In the genomic region with DNA sequence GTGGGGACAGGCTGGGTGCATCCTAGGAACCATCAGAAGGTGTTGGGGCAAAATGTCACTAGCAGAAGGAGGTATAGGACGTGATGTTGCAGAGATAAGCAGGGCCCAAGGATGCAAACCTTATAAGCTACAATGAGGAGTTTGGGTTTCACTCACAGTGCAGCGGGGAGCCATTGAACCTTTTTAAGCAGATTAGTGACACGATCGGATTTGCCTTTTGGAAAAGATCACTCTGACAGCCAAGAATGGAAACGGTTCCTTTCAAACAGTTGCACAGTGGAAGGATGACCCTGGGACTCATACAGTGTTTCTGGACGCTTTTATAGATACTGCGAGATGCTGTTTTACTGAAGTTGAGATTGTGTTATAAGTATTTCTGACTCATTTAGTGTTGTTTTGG, we compare ENCODE assay signal across 13 cellular contexts.
A peak's percentile ranks its signal among the peaks of the same experiment; 100 is the strongest.
DNase-seq lines count a peak whose midpoint lies in the region; ATAC-seq and TF ChIP-seq lines count a peak whose summit lies in the region.
"Had no signal": no experiment of that assay in that cellular context is flagged by ENCODE, and none has a peak within 500 bp of the region (broad histone marks: within the 10 kb centered on the region; RNA-seq: fewer than 3 reads in every experiment).

No MANE protein-coding gene starts in this region.

- H3K27ac ChIP-seq in WERI-Rb-1 = no peak overlapping the region
- H3K27ac ChIP-seq: C4-2B had no signal

- H3K4me3 Mint-ChIP-seq in activated T-cell treated with anti-CD3 and anti-CD28 coated beads, Interleukin-2, amount 50 U/mL, for 72 hours = no peak overlapping the region
- no peak overlapping the region for H3K4me3 Mint-ChIP-seq in activated T-cell treated with anti-CD3 and anti-CD28 coated beads, Interleukin-2, amount 50 U/mL, for 24 hours
- H3K4me3 Mint-ChIP-seq in memory B cell = no peak overlapping the region
- H3K4me3 Mint-ChIP-seq in stimulated activated naive B cell treated with anti-CD40 and anti-IgM and Interleukin-4, amounts not matched to agents 10 μg/mL and 1 μg/mL and 100 μg/mL, for 72 hours = no peak overlapping the region
- H3K4me3 Mint-ChIP-seq: CD4-positive, alpha-beta memory T cell had no signal

- H3K9me3 ChIP-seq in WERI-Rb-1 (ENCODE audit: severe bottlenecking) = no peaks in the 10 kb centered on the region
- H3K9me3 ChIP-seq: BE2C had no signal

- no peak for DNase-seq in activated T-cell treated with anti-CD3 and anti-CD28 coated beads, Interleukin-2, amount 50 U/mL, for 72 hours
- no peak for DNase-seq in activated T-cell treated with anti-CD3 and anti-CD28 coated beads, Interleukin-2, amount 50 U/mL, for 24 hours
- DNase-seq in WERI-Rb-1 = peak; percentile 58
- no peak for DNase-seq in memory B cell (ENCODE audit: low spot score in 2 of 2)
- no peak for DNase-seq in stimulated activated naive B cell treated with anti-CD40 and anti-IgM and Interleukin-4, amounts not matched to agents 10 μg/mL and 1 μg/mL and 100 μg/mL, for 72 hours
- DNase-seq in COR-L47 (lab: John Stamatoyannopoulos, UW) = no peak
- DNase-seq in putamen (ENCODE audit: low spot score) = no peak
- DNase-seq in hepatic stellate cell (ENCODE audit: low spot score) = no peak
- DNase-seq: BE2C; CD4-positive, alpha-beta memory T cell had no signal

- no peaks in the 10 kb centered on the region for H3K27me3 Mint-ChIP-seq in activated T-cell treated with anti-CD3 and anti-CD28 coated beads, Interleukin-2, amount 50 U/mL, for 72 hours (ENCODE audit: low read depth)
- no peaks in the 10 kb centered on the region for H3K27me3 Mint-ChIP-seq in activated T-cell treated with anti-CD3 and anti-CD28 coated beads, Interleukin-2, amount 50 U/mL, for 24 hours
- no peaks in the 10 kb centered on the region for H3K27me3 Mint-ChIP-seq in memory B cell
- H3K27me3 Mint-ChIP-seq in stimulated activated naive B cell treated with anti-CD40 and anti-IgM and Interleukin-4, amounts not matched to agents 10 μg/mL and 1 μg/mL and 100 μg/mL, for 72 hours = no peaks in the 10 kb centered on the region
- H3K27me3 Mint-ChIP-seq: CD4-positive, alpha-beta memory T cell had no signal

- H3K36me3 Mint-ChIP-seq in activated T-cell treated with anti-CD3 and anti-CD28 coated beads, Interleukin-2, amount 50 U/mL, for 72 hours (ENCODE audit: insufficient read depth in 2 of 2) = peaks cover 7 to 11% of the 10 kb centered on the region in 2 donors
- H3K36me3 Mint-ChIP-seq in activated T-cell treated with anti-CD3 and anti-CD28 coated beads, Interleukin-2, amount 50 U/mL, for 24 hours (ENCODE audit: low read depth) = peaks cover 77% of the 10 kb centered on the region
- H3K36me3 Mint-ChIP-seq in memory B cell = peaks cover 57% of the 10 kb centered on the region
- peaks cover 44 to 74% of the 10 kb centered on the region in 2 donors for H3K36me3 Mint-ChIP-seq in stimulated activated naive B cell treated with anti-CD40 and anti-IgM and Interleukin-4, amounts not matched to agents 10 μg/mL and 1 μg/mL and 100 μg/mL, for 72 hours

- no peak overlapping the region for H3K4me3 ChIP-seq in WERI-Rb-1 (ENCODE audit: low read depth, low read length)

- no peaks in the 10 kb centered on the region for H3K36me3 ChIP-seq in WERI-Rb-1
- H3K36me3 ChIP-seq: BE2C had no signal

- no peaks in the 10 kb centered on the region for H3K4me1 Mint-ChIP-seq in activated T-cell treated with anti-CD3 and anti-CD28 coated beads, Interleukin-2, amount 50 U/mL, for 72 hours (ENCODE audit: low read depth)
- no peaks in the 10 kb centered on the region for H3K4me1 Mint-ChIP-seq in activated T-cell treated with anti-CD3 and anti-CD28 coated beads, Interleukin-2, amount 50 U/mL, for 24 hours (ENCODE audit: low read depth)
- peaks cover 5% of the 10 kb centered on the region for H3K4me1 Mint-ChIP-seq in memory B cell
- H3K4me1 Mint-ChIP-seq in stimulated activated naive B cell treated with anti-CD40 and anti-IgM and Interleukin-4, amounts not matched to agents 10 μg/mL and 1 μg/mL and 100 μg/mL, for 72 hours = peaks cover 0 to 6% of the 10 kb centered on the region in 2 donors

- H3K9me3 Mint-ChIP-seq in activated T-cell treated with anti-CD3 and anti-CD28 coated beads, Interleukin-2, amount 50 U/mL, for 72 hours = no peaks in the 10 kb centered on the region
- no peaks in the 10 kb centered on the region for H3K9me3 Mint-ChIP-seq in activated T-cell treated with anti-CD3 and anti-CD28 coated beads, Interleukin-2, amount 50 U/mL, for 24 hours
- no peaks in the 10 kb centered on the region for H3K9me3 Mint-ChIP-seq in memory B cell
- H3K9me3 Mint-ChIP-seq in stimulated activated naive B cell treated with anti-CD40 and anti-IgM and Interleukin-4, amounts not matched to agents 10 μg/mL and 1 μg/mL and 100 μg/mL, for 72 hours = peaks cover 0 to 3% of the 10 kb centered on the region in 2 donors

- no peak for ATAC-seq in activated T-cell treated with anti-CD3 and anti-CD28 coated beads, Interleukin-2, amount 50 U/mL, for 72 hours (replicated peaks in 1 of 2)
- ATAC-seq in memory B cell (ENCODE audit: low read depth) = no peak
- no peak for ATAC-seq in stimulated activated naive B cell treated with anti-CD40 and anti-IgM and Interleukin-4, amounts not matched to agents 10 μg/mL and 1 μg/mL and 100 μg/mL, for 72 hours (replicated peaks)
- ATAC-seq: HCT116, HepG2 had no signal

- no peak for TF ChIP-seq CTCF in WERI-Rb-1 (IDR thresholded peaks at IDR 0.05; ENCODE audit: low read depth, low read length)

- no peaks in the 10 kb centered on the region for H3K27me3 ChIP-seq in WERI-Rb-1 (ENCODE audit: insufficient read depth, low read depth, severe bottlenecking)
- H3K27me3 ChIP-seq: BE2C had no signal

- peak overlapping the region; percentile 46 for H3K27ac Mint-ChIP-seq in activated T-cell treated with anti-CD3 and anti-CD28 coated beads, Interleukin-2, amount 50 U/mL, for 72 hours
- no peak overlapping the region for H3K27ac Mint-ChIP-seq in activated T-cell treated with anti-CD3 and anti-CD28 coated beads, Interleukin-2, amount 50 U/mL, for 24 hours
- H3K27ac Mint-ChIP-seq in memory B cell = peak overlapping the region; percentile 53
- peak overlapping the region; percentile 5 for H3K27ac Mint-ChIP-seq in stimulated activated naive B cell treated with anti-CD40 and anti-IgM and Interleukin-4, amounts not matched to agents 10 μg/mL and 1 μg/mL and 100 μg/mL, for 72 hours
- H3K27ac Mint-ChIP-seq: CD4-positive, alpha-beta memory T cell had no signal
